20 cellular contexts compared by ENCODE assay signal in genomic region chr22:22691055-22691454, GRCh38. TPM values are rescaled to one million over a fixed set of nuclear protein-coding genes. Genes with fewer than 3 reads are reported as not detected.
DNase-seq lines count a peak whose midpoint lies in the region; ATAC-seq, FAIRE-seq and TF ChIP-seq lines count a peak whose summit lies in the region.
"Had no signal": no experiment of that assay in that cellular context is flagged by ENCODE, and none has a peak within 500 bp of the region (broad histone marks: within the 10 kb centered on the region; RNA-seq: fewer than 3 reads in every experiment).

No MANE protein-coding gene starts in this region.

- POLR2A ChIA-PET in A549 (lab: Yijun Ruan, JAX) = no interaction called here
- POLR2A ChIA-PET in PC-3 (lab: Charles Lee; ENCODE audit: unreplicated experiment) = no interaction called here

- H3K36me3 ChIP-seq in ACC112 (ENCODE audit: insufficient read depth, low read length) (no peaks in the 10 kb centered on the region), PC-3 (ENCODE audit: low read depth, low read length) (no peaks in the 10 kb centered on the region)
- H3K36me3 ChIP-seq: BLaER1 treated with 17β-estradiol and CSF1 and Interleukin-3, amounts not matched to agents 10 nM and 100 nM had no signal

- CTCF ChIA-PET in A549 (lab: Yijun Ruan, JAX) = interaction anchor here (1.0 to 7.1 kb wide), 7 partner anchors 14 to 115 kb away, joined by 3 to 69 read pairs (median 16); no protein-coding TSS in a partner anchor
- CTCF ChIA-PET in PC-3 (lab: Charles Lee) = no interaction called here

- no peak for TF ChIP-seq POLR2A in A549 (IDR thresholded peaks at IDR 0.05; ENCODE audit: low read length)

- no peaks in the 10 kb centered on the region for H4K20me1 ChIP-seq in PC-3 (ENCODE audit: low read length)

- H3K27ac ChIP-seq in A549 (peak overlapping the region; percentile 89 to 90; a peak in 5 of 6 replicates), ACC112 (ENCODE audit: low read depth, low read length) (peak overlapping the region; percentile 36; the same call in 1 of the 2 replicates), PC-3 (ENCODE audit: low read length) (peak overlapping the region; percentile 33; the same call in 1 of the 2 replicates)
- H3K27ac ChIP-seq: BLaER1 treated with 17β-estradiol and CSF1 and Interleukin-3, amounts not matched to agents 10 nM and 100 nM; HL-60 had no signal

- ATAC-seq in A549 = no peak
- ATAC-seq in PC-3 = no peak
- ATAC-seq in effector memory CD8-positive, alpha-beta T cell (replicated peaks) = no peak

- 83% methylated on average over 5 of the region's 5 CpGs for WGBS in A549 (ENCODE audit: missing lambda C conversion rate)

- H3K9me3 Mint-ChIP-seq in effector memory CD8-positive, alpha-beta T cell = no peaks in the 10 kb centered on the region
- H3K9me3 Mint-ChIP-seq: CD4-positive, alpha-beta T cell; HFFc6 had no signal

- no TSS peak for BruUV-seq in PC-3 (replicated peaks; lab: Mats Ljungman, UMichigan)

- H3K27ac Mint-ChIP-seq in effector memory CD8-positive, alpha-beta T cell = no peak overlapping the region
- H3K27ac Mint-ChIP-seq: CD4-positive, alpha-beta T cell; HFFc6 had no signal

- H3K4me1 ChIP-seq in A549 = peaks cover 42% of the 10 kb centered on the region
- H3K4me1 ChIP-seq in ACC112 (ENCODE audit: control insufficient read depth, insufficient read depth, low read length, unreplicated experiment) = peaks cover 31% of the 10 kb centered on the region
- H3K4me1 ChIP-seq in PC-3 (ENCODE audit: insufficient read depth, low read length) = peaks cover 27% of the 10 kb centered on the region

- H3F3A ChIP-seq in PC-3 (ENCODE audit: low read length, unreplicated experiment) = no peaks in the 10 kb centered on the region

- H3K9ac ChIP-seq in PC-3 (ENCODE audit: low read length) = no peak overlapping the region
- H3K9ac ChIP-seq: BLaER1 treated with 17β-estradiol and CSF1 and Interleukin-3, amounts not matched to agents 10 nM and 100 nM had no signal

- peaks cover 0 to 3% of the 10 kb centered on the region in 2 donors for H3K27me3 Mint-ChIP-seq in effector memory CD8-positive, alpha-beta T cell
- H3K27me3 Mint-ChIP-seq: CD4-positive, alpha-beta T cell had no signal

- H3K9me3 ChIP-seq in A549 (no peaks in the 10 kb centered on the region), PC-3 (ENCODE audit: low read length) (no peaks in the 10 kb centered on the region)
- H3K9me3 ChIP-seq: BLaER1 treated with 17β-estradiol and CSF1 and Interleukin-3, amounts not matched to agents 10 nM and 100 nM had no signal

- H3K27me3 ChIP-seq in ACC112 (ENCODE audit: insufficient read depth, low read length) (no peaks in the 10 kb centered on the region), PC-3 (ENCODE audit: low read length) (no peaks in the 10 kb centered on the region)
- H3K27me3 ChIP-seq: BLaER1 treated with 17β-estradiol and CSF1 and Interleukin-3, amounts not matched to agents 10 nM and 100 nM had no signal

- no peak overlapping the region for H3K4me3 Mint-ChIP-seq in effector memory CD8-positive, alpha-beta T cell
- H3K4me3 Mint-ChIP-seq: CD4-positive, alpha-beta T cell; HFFc6 had no signal

- H2AFZ ChIP-seq in ACC112 (ENCODE audit: low read length, unreplicated experiment) (no peak overlapping the region), PC-3 (ENCODE audit: low read length) (no peak overlapping the region)

- no peak for TF ChIP-seq EP300 in A549 (IDR thresholded peaks at IDR 0.05)

- intact Hi-C loops in PC-3 (cut with micrococcal nuclease) = no loop called here

- no peak for TF ChIP-seq RAD21 in A549 (conservative IDR thresholded peaks at IDR 0.05 in 1 of 2, IDR thresholded peaks at IDR 0.05 in 1 of 2)

- no peak for FAIRE-seq in A549 (lab: Jason Lieb, UNC)
- FAIRE-seq: GM19239 had no signal

- H3K4me2 ChIP-seq in A549 (no peak overlapping the region), PC-3 (ENCODE audit: low read length) (no peak overlapping the region)

- H3K9me2 ChIP-seq in PC-3 (replicated peaks; ENCODE audit: low read length) = no peaks in the 10 kb centered on the region

- H3K79me2 ChIP-seq in ACC112 (ENCODE audit: control insufficient read depth, insufficient read depth, low read length, unreplicated experiment) = no peaks in the 10 kb centered on the region
- no peaks in the 10 kb centered on the region for H3K79me2 ChIP-seq in PC-3 (ENCODE audit: low read length)

- peaks cover 5 to 6% of the 10 kb centered on the region in 2 donors for H3K4me1 Mint-ChIP-seq in effector memory CD8-positive, alpha-beta T cell (ENCODE audit: low read depth in 2 of 2)

- TF ChIP-seq CTCF in A549 (IDR thresholded peaks at IDR 0.05) (no peak), PC-3 (conservative IDR thresholded peaks at IDR 0.05; ENCODE audit: low read depth, low read length) (no peak)

- H3K4me3 ChIP-seq in A549 (no peak overlapping the region), ACC112 (ENCODE audit: low read depth, low read length) (no peak overlapping the region), PC-3 (ENCODE audit: low read length) (no peak overlapping the region)
- H3K4me3 ChIP-seq: BLaER1 treated with 17β-estradiol and CSF1 and Interleukin-3, amounts not matched to agents 10 nM and 100 nM had no signal

- no peaks in the 10 kb centered on the region for H3K36me3 Mint-ChIP-seq in effector memory CD8-positive, alpha-beta T cell (ENCODE audit: insufficient read depth)

- DNase-seq in A549 (ENCODE audit: low read depth in 1 of 2, low spot score in 1 of 2) = no peak
- DNase-seq in PC-3 = no peak
- DNase-seq in fibroblast of gingiva (ENCODE audit: low read depth) = peak; percentile 78
- no peak for DNase-seq in DMS153 (lab: John Stamatoyannopoulos, UW)
- DNase-seq in SHP77 treated with DMSO at 0.1 percent for 48 hours (lab: John Stamatoyannopoulos, UW) = no peak
- DNase-seq in activated CD4-positive, alpha-beta T cell treated with anti-CD3 and anti-CD28 coated beads, Interleukin-2, amount 50 U/mL, for 4 hours = no peak
- no peak for DNase-seq in effector memory CD8-positive, alpha-beta T cell
- DNase-seq: AML-193; CD4-positive, alpha-beta T cell; DMS79 treated with DMSO at 0.1 percent for 48 hours; GDM1; HFFc6; IMR-90; KG1 had no signal

TF ChIP-seq in A549, 52 proteins besides CTCF, POLR2A, EP300 and RAD21 (continues in another document):
- no peak for TF ChIP-seq HMGXB4 (CRISPR knock-in tag; IDR thresholded peaks at IDR 0.05; ENCODE audit: borderline replicate concordance)
- TF ChIP-seq ELK1 (IDR thresholded peaks at IDR 0.05; ENCODE audit: low read depth, low read length) = no peak
- no peak for TF ChIP-seq BHLHE40 (IDR thresholded peaks at IDR 0.05; ENCODE audit: low read depth, low read length)
- no peak for TF ChIP-seq MAZ (IDR thresholded peaks at IDR 0.05; ENCODE audit: borderline replicate concordance, low read depth, low read length)
- TF ChIP-seq SMC3 (IDR thresholded peaks at IDR 0.05) = no peak
- no peak for TF ChIP-seq CEBPB (IDR thresholded peaks at IDR 0.05)
- TF ChIP-seq FOSB (CRISPR knock-in tag; IDR thresholded peaks at IDR 0.05) = no peak
- TF ChIP-seq EHF (CRISPR knock-in tag; IDR thresholded peaks at IDR 0.05) = no peak
- TF ChIP-seq FOSL2 (IDR thresholded peaks at IDR 0.05) = no peak
- TF ChIP-seq FOSL2 (CRISPR knock-in tag; IDR thresholded peaks at IDR 0.05) = no peak
- no peak for TF ChIP-seq KDM1A (IDR thresholded peaks at IDR 0.05; ENCODE audit: low read depth)
- no peak for TF ChIP-seq TFCP2L1 (CRISPR knock-in tag; IDR thresholded peaks at IDR 0.05)
- TF ChIP-seq PHF8 (IDR thresholded peaks at IDR 0.05; ENCODE audit: borderline replicate concordance, low read depth) = no peak

RNA-seq across cellular contexts. Expression of gene GGTLC2, which starts 46.6 kb away (rescaled TPM):
- polyA plus RNA-seq in A549 (2011; rRNA removed) (not detected in 2 replicates), A549 (2017; fragmentation: RNase III; extraction: RNeasy Plus Mini Kit Qiagen cat#74134 plus additional on column Dnase treatment) (not detected in 3 replicates)
- polyA plus RNA-seq in A549 (2012; cell fraction: cytosol; rRNA removed) = 0.08 TPM in 1 of 2 replicates, not detected in the other
- polyA plus RNA-seq in A549 (2012; cell fraction: nucleus; rRNA removed) = 0.18 TPM in 1 of 2 replicates, not detected in the other
- not detected in 2 replicates for polyA minus RNA-seq in A549 (2011; rRNA and poly(A)+ RNA removed)
- not detected in 2 replicates for total RNA-seq in PC-3 (2014; rRNA removed)
- total RNA-seq: A673; CD4-positive, alpha-beta T cell; H4; HFFc6; IMR-90 had no signal

Comparison
In these comparisons a context has a peak if more than half of its experiments do, and no peak if none do; other contexts are left out.
1. H3K27ac ChIP-seq: peak in every context shown above with its lines; median percentile 90 in A549; 36 in ACC112; 33 in PC-3.